32 cellular contexts compared by ENCODE assay signal in genomic region chr14:97212399-97212798, GRCh38.
"Had no signal": no experiment of that assay in that cellular context is flagged by ENCODE, and none has a peak within 500 bp of the region (broad histone marks: within the 10 kb centered on the region; RNA-seq: fewer than 3 reads in every experiment).

No MANE protein-coding gene starts in this region.

- H3K27ac Mint-ChIP-seq: activated B cell treated with CpG ODN at 0.5 μM for 24 hours; activated CD8-positive, alpha-beta T cell treated with anti-CD3 and anti-CD28 coated beads for 36 hours; activated naive CD4-positive, alpha-beta T cell treated with anti-CD3 and anti-CD28 coated beads for 36 hours; activated naive CD4-positive, alpha-beta T cell treated with anti-CD3 and anti-CD28 coated beads, Interleukin-2, amount 50 U/mL, for 24 hours; activated naive CD8-positive, alpha-beta T cell treated with anti-CD3 and anti-CD28 coated beads, Interleukin-2, amount 10 ng/mL, durations not matched to agents 7 days and 5 days; activated T-helper 1 cell treated with anti-CD3 and anti-CD28 coated beads, Interleukin-12 subunit alpha, Interleukin-12 subunit beta, Interleukin-2, Interleukin-4 antibody, amounts not matched to agents 30 ng/mL and 10 ng/mL and 1 ng/mL, durations not matched to agents 14 hours and 24 hours and 36 hours; activated T-helper 2 cell treated with anti-CD3 and anti-CD28 coated beads, Interferon-gamma antibody, Interleukin-2, Interleukin-4, amounts not matched to agents 10 μg/mL and 5 μg/mL and 100 μg/mL, durations not matched to agents 14 hours and 24 hours and 36 hours; dendritic cell treated with granulocyte-macrophage colony-stimulating factor and Interleukin-4, amounts not matched to agents 40 ng/mL and 50 ng/mL, for 4 days; T-helper 2 cell treated with Interferon-gamma antibody and Interleukin-4, amounts not matched to agents 5 μg/mL and 100 μg/mL, for 36 hours had no signal

- DNase-seq: activated B cell treated with CpG ODN at 0.5 μM for 24 hours; activated CD4-positive, alpha-beta T cell treated with anti-CD3 and anti-CD28 coated beads for 48 hours; activated CD4-positive, alpha-beta T cell treated with anti-CD3 and anti-CD28 coated beads, Interleukin-2, amount 50 U/mL, for 1 hour; activated CD4-positive, alpha-beta T cell treated with anti-CD3 and anti-CD28 coated beads, Interleukin-2, amount 50 U/mL, for 48 hours; activated CD8-positive, alpha-beta memory T cell treated with anti-CD3 and anti-CD28 coated beads for 24 hours; activated CD8-positive, alpha-beta T cell treated with anti-CD3 and anti-CD28 coated beads for 36 hours; activated effector memory CD4-positive, alpha-beta T cell treated with anti-CD3 and anti-CD28 coated beads, Interleukin-2, amount 50 U/mL, for 16 hours; activated naive CD4-positive, alpha-beta T cell treated with anti-CD3 and anti-CD28 coated beads for 36 hours; activated naive CD8-positive, alpha-beta T cell treated with anti-CD3 and anti-CD28 coated beads, Interleukin-2, amount 10 ng/mL, durations not matched to agents 7 days and 5 days; activated T-cell treated with anti-CD3 and anti-CD28 coated beads, Interleukin-2, amount 50 U/mL, for 48 hours; central memory CD4-positive, alpha-beta T cell; dorsolateral prefrontal cortex; effector memory CD4-positive, alpha-beta T cell; erythroblast; esophagus squamous epithelium; foreskin melanocyte; T-helper 1 cell; T-helper 17 cell; T1000; WERI-Rb-1 had no signal

- H3K4me1 Mint-ChIP-seq: activated B cell treated with CpG ODN at 0.5 μM for 24 hours had no signal

- H3K27ac ChIP-seq: ascending aorta, breast epithelium, cardiac muscle cell, coronary artery, dorsolateral prefrontal cortex, esophagus squamous epithelium, gastroesophageal sphincter, WERI-Rb-1 had no signal

- H3K36me3 Mint-ChIP-seq: activated naive CD4-positive, alpha-beta T cell treated with anti-CD3 and anti-CD28 coated beads, Interleukin-2, amount 50 U/mL, for 24 hours; activated naive CD8-positive, alpha-beta T cell treated with anti-CD3 and anti-CD28 coated beads, Interleukin-2, amount 10 ng/mL, durations not matched to agents 7 days and 5 days; brain had no signal

- H3K4me1 ChIP-seq: ascending aorta, breast epithelium, esophagus squamous epithelium, gastroesophageal sphincter had no signal

- H3K36me3 ChIP-seq: ascending aorta, breast epithelium, cardiac muscle cell, esophagus squamous epithelium, gastroesophageal sphincter, WERI-Rb-1 had no signal

- H3K9me3 ChIP-seq: ascending aorta, breast epithelium, esophagus squamous epithelium, gastroesophageal sphincter had no signal

- H3K9me3 Mint-ChIP-seq: activated B cell treated with CpG ODN at 0.5 μM for 24 hours; activated CD8-positive, alpha-beta T cell treated with anti-CD3 and anti-CD28 coated beads for 36 hours; activated naive CD4-positive, alpha-beta T cell treated with anti-CD3 and anti-CD28 coated beads for 36 hours; activated naive CD4-positive, alpha-beta T cell treated with anti-CD3 and anti-CD28 coated beads, Interleukin-2, amount 50 U/mL, for 24 hours; activated naive CD8-positive, alpha-beta T cell treated with anti-CD3 and anti-CD28 coated beads, Interleukin-2, amount 10 ng/mL, durations not matched to agents 7 days and 5 days; activated T-helper 1 cell treated with anti-CD3 and anti-CD28 coated beads, Interleukin-12 subunit alpha, Interleukin-12 subunit beta, Interleukin-2, Interleukin-4 antibody, amounts not matched to agents 30 ng/mL and 10 ng/mL and 1 ng/mL, durations not matched to agents 14 hours and 24 hours and 36 hours; activated T-helper 2 cell treated with anti-CD3 and anti-CD28 coated beads, Interferon-gamma antibody, Interleukin-2, Interleukin-4, amounts not matched to agents 10 μg/mL and 5 μg/mL and 100 μg/mL, durations not matched to agents 14 hours and 24 hours and 36 hours; brain; dendritic cell treated with granulocyte-macrophage colony-stimulating factor and Interleukin-4, amounts not matched to agents 40 ng/mL and 50 ng/mL, for 4 days; T-helper 2 cell treated with Interferon-gamma antibody and Interleukin-4, amounts not matched to agents 5 μg/mL and 100 μg/mL, for 36 hours had no signal

- H3K4me3 ChIP-seq: ascending aorta, breast epithelium, cardiac muscle cell, coronary artery, dorsolateral prefrontal cortex, esophagus squamous epithelium, gastroesophageal sphincter had no signal

- H3K4me3 Mint-ChIP-seq: activated B cell treated with CpG ODN at 0.5 μM for 24 hours; activated CD8-positive, alpha-beta T cell treated with anti-CD3 and anti-CD28 coated beads for 36 hours; activated naive CD4-positive, alpha-beta T cell treated with anti-CD3 and anti-CD28 coated beads for 36 hours; activated naive CD4-positive, alpha-beta T cell treated with anti-CD3 and anti-CD28 coated beads, Interleukin-2, amount 50 U/mL, for 24 hours; activated naive CD8-positive, alpha-beta T cell treated with anti-CD3 and anti-CD28 coated beads, Interleukin-2, amount 10 ng/mL, durations not matched to agents 7 days and 5 days; activated T-helper 1 cell treated with anti-CD3 and anti-CD28 coated beads, Interleukin-12 subunit alpha, Interleukin-12 subunit beta, Interleukin-2, Interleukin-4 antibody, amounts not matched to agents 30 ng/mL and 10 ng/mL and 1 ng/mL, durations not matched to agents 14 hours and 24 hours and 36 hours; brain; dendritic cell treated with granulocyte-macrophage colony-stimulating factor and Interleukin-4, amounts not matched to agents 40 ng/mL and 50 ng/mL, for 4 days; T-helper 17 cell; T-helper 2 cell treated with Interferon-gamma antibody and Interleukin-4, amounts not matched to agents 5 μg/mL and 100 μg/mL, for 36 hours had no signal

- H3K27me3 Mint-ChIP-seq: activated naive CD4-positive, alpha-beta T cell treated with anti-CD3 and anti-CD28 coated beads, Interleukin-2, amount 50 U/mL, for 24 hours had no signal

- ATAC-seq: activated CD4-positive, CD25-positive, alpha-beta regulatory T cell treated with anti-CD3 and anti-CD28 coated beads, Interleukin-2, amount 50 U/mL, for 24 hours; activated CD8-positive, alpha-beta T cell treated with anti-CD3 and anti-CD28 coated beads for 36 hours; gastroesophageal sphincter; T-helper 17 cell had no signal

- H3K27me3 ChIP-seq: ascending aorta had no signal
